8 cellular contexts compared by ENCODE assay signal in the genomic region with DNA sequence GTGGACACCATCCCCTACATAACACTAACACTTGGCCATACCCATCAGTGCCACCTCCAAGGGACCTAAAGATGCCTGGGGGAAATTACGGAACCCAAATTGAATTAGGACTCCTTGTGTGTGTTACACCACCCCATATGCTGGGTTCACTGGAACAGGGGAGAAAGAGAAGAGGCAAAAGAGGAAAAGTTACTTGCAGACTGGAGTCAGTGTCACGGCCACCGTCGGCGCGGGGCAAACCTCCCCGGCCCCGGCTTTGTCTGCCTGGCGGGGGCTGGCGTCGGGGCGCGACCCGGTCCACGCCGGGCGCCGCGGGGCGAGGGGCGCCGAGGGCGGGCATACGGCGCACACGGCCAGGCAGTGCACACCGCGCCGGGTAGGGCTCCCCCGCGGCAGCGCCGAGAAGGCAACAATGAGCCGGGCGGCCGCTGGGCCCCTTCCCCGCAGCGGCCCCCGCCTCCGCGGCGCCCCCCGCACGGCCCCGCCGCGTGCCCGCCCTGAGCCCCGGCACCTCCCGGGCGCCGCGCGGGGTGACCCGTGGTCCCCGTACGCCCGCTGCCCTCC.
DNase-seq lines count a peak whose midpoint lies in the region; ATAC-seq and TF ChIP-seq lines count a peak whose summit lies in the region.

No MANE protein-coding gene starts in this region.

- H2AFZ ChIP-seq in parathyroid adenoma = peak overlapping the region; percentile 53

- peaks cover 64% of the 10 kb centered on the region for H3K4me1 Mint-ChIP-seq in activated CD4-positive, alpha-beta memory T cell treated with anti-CD3 and anti-CD28 coated beads, Interleukin-2, amount 10 ng/mL, durations not matched to agents 7 days and 5 days

- H3K4me1 ChIP-seq in foreskin keratinocyte (peaks cover 18% of the 10 kb centered on the region), parathyroid adenoma (peaks cover 24% of the 10 kb centered on the region)

- H3K9me3 Mint-ChIP-seq in activated CD4-positive, alpha-beta memory T cell treated with anti-CD3 and anti-CD28 coated beads, Interleukin-2, amount 10 ng/mL, durations not matched to agents 7 days and 5 days = no peaks in the 10 kb centered on the region

- H3K36me3 ChIP-seq in parathyroid adenoma (ENCODE audit: control insufficient read depth, insufficient read depth, low read length) = no peaks in the 10 kb centered on the region

- CTCF ChIA-PET in activated CD4-positive, alpha-beta memory T cell treated with anti-CD3 and anti-CD28 coated beads, Interleukin-2, amount 10 ng/mL, durations not matched to agents 7 days and 5 days (lab: Charles Lee) = no interaction called here

- H3K9me3 ChIP-seq in parathyroid adenoma (ENCODE audit: control insufficient read depth, low read length) = no peaks in the 10 kb centered on the region

- H3K79me2 ChIP-seq in parathyroid adenoma = peaks cover 8% of the 10 kb centered on the region

- peak; percentile 15 for ATAC-seq in GM18867 (IDR thresholded peaks at IDR 0.05; ENCODE audit: unreplicated experiment)
- ATAC-seq in HG03354 (IDR thresholded peaks at IDR 0.05; ENCODE audit: poor library complexity, severe bottlenecking, unreplicated experiment) = peak; percentile 22
- peak; percentile 5 for ATAC-seq in foreskin keratinocyte

- TF ChIP-seq CTCF in foreskin keratinocyte (conservative IDR thresholded peaks at IDR 0.05) (no peak), parathyroid adenoma (IDR thresholded peaks at IDR 0.05) (no peak)

- DNase-seq in AG08396 (ENCODE audit: low spot score) = peak; percentile 22
- peak; percentile 35 for DNase-seq in activated CD4-positive, alpha-beta memory T cell treated with anti-CD3 and anti-CD28 coated beads, Interleukin-2, amount 10 ng/mL, durations not matched to agents 7 days and 5 days
- peak in 1 of 2 donors; percentile 34 for DNase-seq in foreskin keratinocyte
- no peak for DNase-seq in stimulated activated CD4-positive, alpha-beta T cell treated with anti-CD3 and anti-CD28 coated beads, Interleukin-4, amount 100 ng/mL, for 24 hours
- no peak for DNase-seq in amniotic stem cell (lab: John Stamatoyannopoulos, UW)

- H3K4me3 Mint-ChIP-seq in activated CD4-positive, alpha-beta memory T cell treated with anti-CD3 and anti-CD28 coated beads, Interleukin-2, amount 10 ng/mL, durations not matched to agents 7 days and 5 days = peak overlapping the region; percentile 94

- peak overlapping the region; percentile 88 for H3K27ac Mint-ChIP-seq in activated CD4-positive, alpha-beta memory T cell treated with anti-CD3 and anti-CD28 coated beads, Interleukin-2, amount 10 ng/mL, durations not matched to agents 7 days and 5 days

- H3K9ac ChIP-seq in parathyroid adenoma = no peak overlapping the region

- H3K4me3 ChIP-seq in parathyroid adenoma (ENCODE audit: low read depth, low read length) = peak overlapping the region; percentile 69

- no peaks in the 10 kb centered on the region for H3K27me3 Mint-ChIP-seq in activated CD4-positive, alpha-beta memory T cell treated with anti-CD3 and anti-CD28 coated beads, Interleukin-2, amount 10 ng/mL, durations not matched to agents 7 days and 5 days

- no peak overlapping the region for H3K27ac ChIP-seq in foreskin keratinocyte
- peak overlapping the region; percentile 26 for H3K27ac ChIP-seq in parathyroid adenoma

- peak overlapping the region; percentile 77 for H3K4me2 ChIP-seq in parathyroid adenoma (ENCODE audit: low read length)

- POLR2A ChIA-PET in activated CD4-positive, alpha-beta memory T cell treated with anti-CD3 and anti-CD28 coated beads, Interleukin-2, amount 10 ng/mL, durations not matched to agents 7 days and 5 days (lab: Charles Lee) = interaction anchor here (0.8 to 3.4 kb wide), 7 partner anchors 15 to 234 kb away, joined by 3 to 21 read pairs (median 16); partner anchors contain the start of genes CDNF, HSPA14 and MSANTD7

- H3K36me3 Mint-ChIP-seq in activated CD4-positive, alpha-beta memory T cell treated with anti-CD3 and anti-CD28 coated beads, Interleukin-2, amount 10 ng/mL, durations not matched to agents 7 days and 5 days (ENCODE audit: low read depth) = peaks cover 59% of the 10 kb centered on the region

- no peaks in the 10 kb centered on the region for H3K27me3 ChIP-seq in foreskin keratinocyte
- H3K27me3 ChIP-seq in parathyroid adenoma (ENCODE audit: control insufficient read depth, insufficient read depth, low read length) = no peaks in the 10 kb centered on the region

Comparison
In these comparisons a context has a peak if more than half of its experiments do, and no peak if none do; other contexts are left out.
1. DNase-seq: peak in AG08396 (single experiment) and activated CD4-positive, alpha-beta memory T cell treated with anti-CD3 and anti-CD28 coated beads, Interleukin-2, amount 10 ng/mL, durations not matched to agents 7 days and 5 days (single experiment); none in stimulated activated CD4-positive, alpha-beta T cell treated with anti-CD3 and anti-CD28 coated beads, Interleukin-4, amount 100 ng/mL, for 24 hours (single experiment) and amniotic stem cell (single experiment).
2. Peak in every context shown above with its lines, with median percentiles within 50 percentile points of each other: ATAC-seq.